Comparison of ENCODE assay signal across 15 cellular contexts in genomic region chr10:26534384-26534783, GRCh38.
A peak's percentile ranks its signal among the peaks of the same experiment; 100 is the strongest.
DNase-seq lines count a peak whose midpoint lies in the region; ATAC-seq and TF ChIP-seq lines count a peak whose summit lies in the region.
"Had no signal": no experiment of that assay in that cellular context is flagged by ENCODE, and none has a peak within 500 bp of the region (broad histone marks: within the 10 kb centered on the region; RNA-seq: fewer than 3 reads in every experiment).

No MANE protein-coding gene starts in this region.

- POLR2A ChIA-PET in CD8-positive, alpha-beta T cell (lab: Charles Lee): no interaction called here

- TF ChIP-seq CTCF in CD8-positive, alpha-beta T cell (IDR thresholded peaks at IDR 0.05): no peak
- TF ChIP-seq CTCF in GM12874 (IDR thresholded peaks at IDR 0.05; ENCODE audit: insufficient read depth, low read depth, low read length) (0 out of 2 replicates have a peak, but pooled peaks have one; percentile 1), OCI-LY3 (IDR thresholded peaks at IDR 0.05; ENCODE audit: low read depth, low read length) (peak; percentile 30)

- no peak overlapping the region for H3K27ac ChIP-seq in CD8-positive, alpha-beta T cell (ENCODE audit: low read depth, low read length)
- no peak overlapping the region for H3K27ac ChIP-seq in OCI-LY3 (ENCODE audit: low read length)
- H3K27ac ChIP-seq: tibial nerve had no signal

- H3K4me3 ChIP-seq in CD8-positive, alpha-beta T cell (ENCODE audit: low read depth, low read length): no peak overlapping the region
- no peak overlapping the region for H3K4me3 ChIP-seq in OCI-LY3 (ENCODE audit: low read length)
- H3K4me3 ChIP-seq: tibial nerve had no signal

- intact Hi-C loops in CD8-positive, alpha-beta T cell (cut with DNase I, micrococcal nuclease): no loop called here

- H3K27me3 ChIP-seq in CD8-positive, alpha-beta T cell (ENCODE audit: insufficient read depth, low read length): no peaks in the 10 kb centered on the region
- no peaks in the 10 kb centered on the region for H3K27me3 ChIP-seq in OCI-LY3 (ENCODE audit: low read depth, low read length)
- H3K27me3 ChIP-seq: tibial nerve had no signal

- no peak for DNase-seq in CD8-positive, alpha-beta T cell
- DNase-seq in iPS-NIHi7 (ENCODE audit: extremely low spot score): peak; percentile 63
- DNase-seq in hypothalamus (lab: John Stamatoyannopoulos, UW): no peak
- DNase-seq in stimulated activated naive CD4-positive, alpha-beta T cell (lab: John Stamatoyannopoulos, UW): no peak
- DNase-seq in stimulated activated naive CD4-positive, alpha-beta T cell treated with Interleukin-2 at 50 U/mL for 16 hours (lab: John Stamatoyannopoulos, UW): no peak
- DNase-seq: activated CD4-positive, alpha-beta T cell treated with anti-CD3 and anti-CD28 coated beads for 4 hours; amygdala; head of caudate nucleus; left colon; NCI-H1694 treated with DMSO at 0.1 percent for 48 hours; NCI-H526 had no signal

- 0 out of 2 replicates have a peak, but pooled peaks cover 2% of the 10 kb centered on the region for H4K20me1 ChIP-seq in OCI-LY3 (ENCODE audit: insufficient read depth, low read length)

- no peak for ATAC-seq in CD8-positive, alpha-beta T cell
- ATAC-seq: left colon had no signal

- no peak overlapping the region for H3K4me2 ChIP-seq in OCI-LY3 (ENCODE audit: low read length)

- CTCF ChIA-PET in CD8-positive, alpha-beta T cell (lab: Charles Lee): interaction anchor here (1.0 to 1.3 kb wide), 2 partner anchors 57 to 200 kb away, joined by 3 to 4 read pairs; no protein-coding TSS in a partner anchor

- H3K27ac Mint-ChIP-seq in CD8-positive, alpha-beta T cell: peak overlapping the region; percentile 77
- H3K27ac Mint-ChIP-seq: activated T-helper 1 cell treated with anti-CD3 and anti-CD28 coated beads, Interleukin-12 subunit alpha, Interleukin-12 subunit beta, Interleukin-2, Interleukin-4 antibody, amounts not matched to agents 30 ng/mL and 10 ng/mL and 1 ng/mL, durations not matched to agents 14 hours and 24 hours and 36 hours had no signal

- H2AFZ ChIP-seq in OCI-LY3 (ENCODE audit: low read depth, low read length): no peak overlapping the region

- peaks cover 39% of the 10 kb centered on the region for H3K36me3 ChIP-seq in CD8-positive, alpha-beta T cell (ENCODE audit: insufficient read depth, low read length)
- H3K36me3 ChIP-seq in OCI-LY3 (replicated peaks; ENCODE audit: low read depth, low read length): peaks cover 20% of the 10 kb centered on the region
- H3K36me3 ChIP-seq: tibial nerve had no signal

- H3K9ac ChIP-seq in OCI-LY3 (ENCODE audit: low read length): no peak overlapping the region

- peaks cover 7% of the 10 kb centered on the region for H3K4me1 Mint-ChIP-seq in CD8-positive, alpha-beta T cell (ENCODE audit: low read depth)

- no peaks in the 10 kb centered on the region for H3K4me1 ChIP-seq in CD8-positive, alpha-beta T cell (ENCODE audit: insufficient read depth, low read length)
- peaks cover 5% of the 10 kb centered on the region for H3K4me1 ChIP-seq in OCI-LY3 (ENCODE audit: low read length)
- H3K4me1 ChIP-seq: tibial nerve had no signal

- H3K27me3 Mint-ChIP-seq in CD8-positive, alpha-beta T cell (ENCODE audit: low read depth): no peaks in the 10 kb centered on the region

- no peak overlapping the region for H3K4me3 Mint-ChIP-seq in CD8-positive, alpha-beta T cell
- H3K4me3 Mint-ChIP-seq: activated T-helper 1 cell treated with anti-CD3 and anti-CD28 coated beads, Interleukin-12 subunit alpha, Interleukin-12 subunit beta, Interleukin-2, Interleukin-4 antibody, amounts not matched to agents 30 ng/mL and 10 ng/mL and 1 ng/mL, durations not matched to agents 14 hours and 24 hours and 36 hours had no signal

- H3K9me3 ChIP-seq in CD8-positive, alpha-beta T cell (ENCODE audit: low read length): no peaks in the 10 kb centered on the region
- no peaks in the 10 kb centered on the region for H3K9me3 ChIP-seq in OCI-LY3 (ENCODE audit: insufficient read depth, low read length)
- H3K9me3 ChIP-seq: tibial nerve had no signal

- peaks cover 71% of the 10 kb centered on the region for H3K36me3 Mint-ChIP-seq in CD8-positive, alpha-beta T cell

- H3K79me2 ChIP-seq in OCI-LY3 (ENCODE audit: low read length): no peaks in the 10 kb centered on the region

- no peaks in the 10 kb centered on the region for H3K9me3 Mint-ChIP-seq in CD8-positive, alpha-beta T cell
- H3K9me3 Mint-ChIP-seq: activated T-helper 1 cell treated with anti-CD3 and anti-CD28 coated beads, Interleukin-12 subunit alpha, Interleukin-12 subunit beta, Interleukin-2, Interleukin-4 antibody, amounts not matched to agents 30 ng/mL and 10 ng/mL and 1 ng/mL, durations not matched to agents 14 hours and 24 hours and 36 hours had no signal
